Comparison of ENCODE assay signal across 24 cellular contexts in genomic region chr17:71379512-71379911, GRCh38.
DNase-seq lines count a peak whose midpoint lies in the region; ATAC-seq, FAIRE-seq and TF ChIP-seq lines count a peak whose summit lies in the region.
"Had no signal": no experiment of that assay in that cellular context is flagged by ENCODE, and none has a peak within 500 bp of the region (broad histone marks: within the 10 kb centered on the region; RNA-seq: fewer than 3 reads in every experiment).

No MANE protein-coding gene starts in this region.

- no peaks in the 10 kb centered on the region for H3K27me3 ChIP-seq in smooth muscle cell (ENCODE audit: low read depth)
- H3K27me3 ChIP-seq: BE2C, BLaER1 had no signal

- BruUV-seq in MCF 10A (replicated peaks; lab: Mats Ljungman, UMichigan) = no TSS peak

- no peak overlapping the region for H3K9ac ChIP-seq in smooth muscle cell (ENCODE audit: low read depth)
- H3K9ac ChIP-seq: BLaER1 had no signal

- no peaks in the 10 kb centered on the region for H4K20me1 ChIP-seq in smooth muscle cell (ENCODE audit: low read depth)
- H4K20me1 ChIP-seq: BLaER1 had no signal

- TF ChIP-seq EP300 in A549 (IDR thresholded peaks at IDR 0.05) = no peak

- no peaks in the 10 kb centered on the region for H3K79me2 ChIP-seq in smooth muscle cell (ENCODE audit: low read depth)

- H3K4me1 ChIP-seq in A549 (no peaks in the 10 kb centered on the region), HEK293 (ENCODE audit: control insufficient read depth, insufficient read depth, low read length) (peaks cover 18% of the 10 kb centered on the region), smooth muscle cell (ENCODE audit: low read depth) (no peaks in the 10 kb centered on the region)
- H3K4me1 ChIP-seq: BLaER1 had no signal

- H3K27ac ChIP-seq in A549 (no peak overlapping the region), HEK293 (ENCODE audit: extremely low read depth, low read depth, low read length) (no peak overlapping the region), smooth muscle cell (ENCODE audit: low read depth) (peak overlapping the region; percentile 11)
- H3K27ac ChIP-seq: BLaER1 had no signal

- TF ChIP-seq POLR2A in A549 (IDR thresholded peaks at IDR 0.05; ENCODE audit: low read length) = no peak

- intact Hi-C loops in CD14-positive monocyte (cut with micrococcal nuclease) = no loop called here
- intact Hi-C loops in MCF 10A (cut with micrococcal nuclease) = no loop called here

- H3K4me1 Mint-ChIP-seq in CD14-positive monocyte = no peaks in the 10 kb centered on the region
- no peaks in the 10 kb centered on the region for H3K4me1 Mint-ChIP-seq in MCF 10A (ENCODE audit: insufficient read depth, unreplicated experiment)

- POLR2A ChIA-PET in A549 (lab: Yijun Ruan, JAX) (no interaction called here), HEK293 (lab: Yijun Ruan, JAX) (no interaction called here), MCF 10A (lab: Yijun Ruan, JAX) (no interaction called here)

- H3K27me3 Mint-ChIP-seq in CD14-positive monocyte (ENCODE audit: low read depth in 3 of 3) (peaks cover 0 to 2% (median 0%) of the 10 kb centered on the region in 3 donors), MCF 10A (ENCODE audit: insufficient read depth, unreplicated experiment) (no peaks in the 10 kb centered on the region)
- H3K27me3 Mint-ChIP-seq: CD4-positive, alpha-beta T cell had no signal

- H3K4me2 ChIP-seq in A549 (no peak overlapping the region), smooth muscle cell (no peak overlapping the region)
- H3K4me2 ChIP-seq: BLaER1 had no signal

- no peak overlapping the region for H3K4me3 Mint-ChIP-seq in CD14-positive monocyte
- no peak overlapping the region for H3K4me3 Mint-ChIP-seq in MCF 10A (ENCODE audit: unreplicated experiment)
- H3K4me3 Mint-ChIP-seq: CD4-positive, alpha-beta T cell; CD8-positive, alpha-beta T cell had no signal

- TF ChIP-seq RAD21 in A549 (conservative IDR thresholded peaks at IDR 0.05 in 1 of 2, IDR thresholded peaks at IDR 0.05 in 1 of 2) = no peak

- H3K9me3 ChIP-seq in A549 = no peaks in the 10 kb centered on the region
- no peaks in the 10 kb centered on the region for H3K9me3 ChIP-seq in HEK293 (ENCODE audit: control insufficient read depth, insufficient read depth, low read depth, low read length)
- no peaks in the 10 kb centered on the region for H3K9me3 ChIP-seq in smooth muscle cell (replicated peaks; ENCODE audit: low read depth)
- H3K9me3 ChIP-seq: BE2C, BLaER1 had no signal

- H3K9me3 Mint-ChIP-seq in CD14-positive monocyte = peaks cover 0 to 4% (median 0%) of the 10 kb centered on the region in 7 donors
- H3K9me3 Mint-ChIP-seq in MCF 10A (ENCODE audit: unreplicated experiment) = no peaks in the 10 kb centered on the region

- H3K4me3 ChIP-seq in A549 = no peak overlapping the region
- no peak overlapping the region for H3K4me3 ChIP-seq in HEK293 (ENCODE audit: low read depth, low read length)
- H3K4me3 ChIP-seq in smooth muscle cell = no peak overlapping the region
- H3K4me3 ChIP-seq: BLaER1 had no signal

- no peaks in the 10 kb centered on the region for H3K36me3 ChIP-seq in HEK293 (ENCODE audit: control insufficient read depth in 2 of 2, insufficient read depth in 1 of 2, low read length in 2 of 2)
- H3K36me3 ChIP-seq in smooth muscle cell (ENCODE audit: low read depth) = no peaks in the 10 kb centered on the region
- H3K36me3 ChIP-seq: BE2C, BLaER1 had no signal

- no peak for ATAC-seq in A549
- ATAC-seq: CD8-positive, alpha-beta T cell had no signal

- CTCF ChIA-PET in A549 (lab: Yijun Ruan, JAX) (no interaction called here), HEK293 (lab: Yijun Ruan, JAX) (interaction anchor here (0.7 kb wide), 1 partner anchor 181 kb away, joined by 5 read pairs; no protein-coding TSS in a partner anchor), MCF 10A (lab: Yijun Ruan, JAX) (no interaction called here)

- TF ChIP-seq CTCF in A549 (IDR thresholded peaks at IDR 0.05) (no peak), HEK293 (tag by site-specific recombination; IDR thresholded peaks at IDR 0.05) (no peak), smooth muscle cell (IDR thresholded peaks at IDR 0.05; ENCODE audit: borderline replicate concordance, insufficient read depth, poor library complexity, severe bottlenecking) (no peak), CD14-positive monocyte (IDR thresholded peaks at IDR 0.05) (no peak), MCF 10A (IDR thresholded peaks at IDR 0.05; ENCODE audit: unreplicated experiment) (no peak)

- no peak overlapping the region for H3K27ac Mint-ChIP-seq in CD14-positive monocyte
- no peak overlapping the region for H3K27ac Mint-ChIP-seq in MCF 10A (ENCODE audit: low read depth, unreplicated experiment)
- H3K27ac Mint-ChIP-seq: CD4-positive, alpha-beta T cell; CD8-positive, alpha-beta T cell had no signal

- no peaks in the 10 kb centered on the region for H3K36me3 Mint-ChIP-seq in CD14-positive monocyte
- no peaks in the 10 kb centered on the region for H3K36me3 Mint-ChIP-seq in MCF 10A (ENCODE audit: insufficient read depth, unreplicated experiment)
- H3K36me3 Mint-ChIP-seq: CD8-positive, alpha-beta T cell had no signal

- H3F3A ChIP-seq in smooth muscle cell (ENCODE audit: low read depth) = peaks cover 18% of the 10 kb centered on the region

- H2AFZ ChIP-seq in smooth muscle cell (ENCODE audit: low read depth) = no peak overlapping the region

- FAIRE-seq in A549 (lab: Jason Lieb, UNC) = peak; percentile 13
- FAIRE-seq: G401.6, GM12891, GM19239 had no signal

- DNase-seq in A549 (ENCODE audit: low read depth in 1 of 2, low spot score in 1 of 2) (no peak), EH (ENCODE audit: low read depth) (peak; percentile 24), smooth muscle cell (lab: John Stamatoyannopoulos, UW; ENCODE audit: unreplicated experiment) (no peak), CD14-positive monocyte (ENCODE audit: low spot score) (no peak), MCF 10A (ENCODE audit: unreplicated experiment) (no peak)
- no peak for DNase-seq in activated CD4-positive, alpha-beta T cell treated with anti-CD3 and anti-CD28 coated beads for 48 hours
- DNase-seq: 8988T; ACHN; BE2C; C1 segment of cervical spinal cord; CD4-positive, alpha-beta T cell; CD8-positive, alpha-beta T cell; COR-L47; DMS 273 treated with DMSO at 0.1 percent for 48 hours; DMS153; DMS53; DMS79; DND-41; GF-D8 had no signal

TF ChIP-seq in A549, 52 proteins besides CTCF, POLR2A, EP300 and RAD21:
- no peak for TF ChIP-seq MAFK (IDR thresholded peaks at IDR 0.05; ENCODE audit: partially characterized antibody)
- no peak for TF ChIP-seq CBX8 (IDR thresholded peaks at IDR 0.05)
- no peak for TF ChIP-seq GATA3 (IDR thresholded peaks at IDR 0.05; ENCODE audit: borderline replicate concordance)
- TF ChIP-seq JUN (IDR thresholded peaks at IDR 0.05) = no peak
- no peak for TF ChIP-seq ZNF302 (CRISPR knock-in tag; IDR thresholded peaks at IDR 0.05)
- no peak for TF ChIP-seq FOSL2 (IDR thresholded peaks at IDR 0.05)
- TF ChIP-seq FOSL2 (CRISPR knock-in tag; IDR thresholded peaks at IDR 0.05) = no peak
- no peak for TF ChIP-seq MYC (IDR thresholded peaks at IDR 0.05; ENCODE audit: borderline replicate concordance, low read length)
- no peak for TF ChIP-seq MAX (IDR thresholded peaks at IDR 0.05)
- no peak for TF ChIP-seq ESRRA (IDR thresholded peaks at IDR 0.05; ENCODE audit: borderline replicate concordance, low read length)
- no peak for TF ChIP-seq HOXB13 (CRISPR knock-in tag; IDR thresholded peaks at IDR 0.05; ENCODE audit: low read depth)
TF ChIP-seq in A549: peak in this region for 0.

TF ChIP-seq in HEK293, 187 proteins besides CTCF, POLR2A, EP300 and RAD21:
- TF ChIP-seq ZNF558 (tag by site-specific recombination; IDR thresholded peaks at IDR 0.05) (no peak), ZNF664 (tag by site-specific recombination; IDR thresholded peaks at IDR 0.05) (peak; percentile 31; the same call in 1 of the 2 replicates)
